Comparison of ENCODE assay signal across 21 cellular contexts in genomic region chr10:121771957-121772356, GRCh38.
DNase-seq lines count a peak whose midpoint lies in the region; ATAC-seq and TF ChIP-seq lines count a peak whose summit lies in the region.
"Had no signal": no experiment of that assay in that cellular context is flagged by ENCODE, and none has a peak within 500 bp of the region (broad histone marks: within the 10 kb centered on the region; RNA-seq: fewer than 3 reads in every experiment).

No MANE protein-coding gene starts in this region.

- POLR2A ChIA-PET in BJ (lab: Charles Lee) (no interaction called here), OCI-LY7 (lab: Charles Lee) (interaction anchor here (0.7 kb wide), 1 partner anchor 13 kb away, joined by 3 read pairs; no protein-coding TSS in a partner anchor)

- no peaks in the 10 kb centered on the region for H4K20me1 ChIP-seq in OCI-LY7 (ENCODE audit: insufficient read depth, low read length)

- peak; percentile 46 for DNase-seq in BJ (ENCODE audit: low read depth)
- peak; percentile 18 for DNase-seq in M059J (ENCODE audit: low read depth)
- DNase-seq in fibroblast of the aortic adventitia (ENCODE audit: low read depth): peak; percentile 47
- peak; percentile 22 for DNase-seq in myocyte (ENCODE audit: low read depth)
- no peak for DNase-seq in OCI-LY7 (ENCODE audit: low spot score)
- DNase-seq in body of pancreas: no peak
- DNase-seq: activated CD8-positive, alpha-beta memory T cell treated with anti-CD3 and anti-CD28 coated beads for 24 hours; DMS79 treated with DMSO at 0.1 percent for 48 hours; gastrocnemius medialis; KG1; NCI-H187 treated with DMSO at 0.1 percent for 48 hours; nephron progenitor cell; spleen; stimulated activated CD4-positive, alpha-beta T cell treated with anti-CD3 and anti-CD28 coated beads, Interleukin-4, amount 100 ng/mL, for 24 hours; T1000 had no signal

- H3K36me3 ChIP-seq in BJ (ENCODE audit: control insufficient read depth, insufficient read depth, low read length) (no peaks in the 10 kb centered on the region), OCI-LY7 (ENCODE audit: insufficient read depth, low read length) (no peaks in the 10 kb centered on the region), body of pancreas (replicated peaks in 1 of 2; ENCODE audit: insufficient read depth in 1 of 2, low read depth in 2 of 2) (no peaks in the 10 kb centered on the region)
- H3K36me3 ChIP-seq: gastrocnemius medialis had no signal

- intact Hi-C loops in OCI-LY7 (cut with micrococcal nuclease; ENCODE audit: unreplicated experiment): no loop called here
- intact Hi-C loops in body of pancreas (cut with DNase I): no loop called here

- H2AFZ ChIP-seq in OCI-LY7 (ENCODE audit: low read length): no peak overlapping the region

- H3K4me3 ChIP-seq in BJ (ENCODE audit: low read depth, low read length): no peak overlapping the region
- H3K4me3 ChIP-seq in fibroblast of the aortic adventitia (ENCODE audit: low read depth, low read length): no peak overlapping the region
- H3K4me3 ChIP-seq in OCI-LY7 (ENCODE audit: low read depth, low read length, poor library complexity, severe bottlenecking): no peak overlapping the region
- H3K4me3 ChIP-seq in body of pancreas: no peak overlapping the region
- H3K4me3 ChIP-seq: gastrocnemius medialis, spleen, tibial nerve had no signal

- H3K4me2 ChIP-seq in OCI-LY7 (ENCODE audit: low read length): no peak overlapping the region

- TF ChIP-seq CTCF in BJ (IDR thresholded peaks at IDR 0.05; ENCODE audit: insufficient read depth, low read depth, low read length) (no peak), fibroblast of the aortic adventitia (IDR thresholded peaks at IDR 0.05; ENCODE audit: insufficient read depth, low read length) (no peak), OCI-LY7 (conservative IDR thresholded peaks at IDR 0.05; ENCODE audit: low read length) (no peak), body of pancreas (IDR thresholded peaks at IDR 0.05) (no peak)

- ATAC-seq in GM21825 (IDR thresholded peaks at IDR 0.05; ENCODE audit: unreplicated experiment) (no peak), HG03460 (IDR thresholded peaks at IDR 0.05; ENCODE audit: unreplicated experiment) (no peak), body of pancreas (no peak)
- ATAC-seq: activated CD4-positive, CD25-positive, alpha-beta regulatory T cell treated with anti-CD3 and anti-CD28 coated beads, Interleukin-2, amount 50 U/mL, for 24 hours; activated naive CD4-positive, alpha-beta T cell treated with anti-CD3 and anti-CD28 coated beads, Interleukin-2, amount 50 U/mL, for 72 hours; gastrocnemius medialis; Panc1 had no signal

- H3K79me2 ChIP-seq in OCI-LY7 (ENCODE audit: insufficient read depth, low read depth, low read length): no peaks in the 10 kb centered on the region

- CTCF ChIA-PET in BJ (lab: Yijun Ruan, JAX): interaction anchor here (1.4 kb wide), 1 partner anchor 11 kb away, joined by 9 read pairs; no protein-coding TSS in a partner anchor
- CTCF ChIA-PET in OCI-LY7 (lab: Charles Lee; ENCODE audit: unreplicated experiment): no interaction called here

- WGBS in body of pancreas, 2 donors: 73 to 74% methylated on average over 5 of the region's 5 CpGs

- H3K9me3 ChIP-seq in OCI-LY7 (ENCODE audit: low read length) (peaks cover 12% of the 10 kb centered on the region), body of pancreas (no peaks in the 10 kb centered on the region)
- H3K9me3 ChIP-seq: gastrocnemius medialis had no signal

- no TSS peak for BruUV-seq in OCI-LY7 (replicated peaks; lab: Mats Ljungman, UMichigan)

- TF ChIP-seq POLR2A in body of pancreas (IDR thresholded peaks at IDR 0.05): no peak

- no peaks in the 10 kb centered on the region for H3K4me1 ChIP-seq in OCI-LY7 (ENCODE audit: insufficient read depth, low read length, poor library complexity, severe bottlenecking)
- H3K4me1 ChIP-seq in body of pancreas: no peaks in the 10 kb centered on the region
- H3K4me1 ChIP-seq: spleen, tibial nerve had no signal

- H3K27me3 ChIP-seq in BJ (ENCODE audit: control insufficient read depth, insufficient read depth, low read length) (no peaks in the 10 kb centered on the region), body of pancreas (no peaks in the 10 kb centered on the region)
- H3K27me3 ChIP-seq: gastrocnemius medialis, spleen, tibial nerve had no signal

- H3K9me2 ChIP-seq in OCI-LY7 (ENCODE audit: insufficient read depth, low read length): no peaks in the 10 kb centered on the region

- no peak overlapping the region for H3K27ac ChIP-seq in OCI-LY7 (ENCODE audit: low read depth, low read length, poor library complexity, severe bottlenecking)
- no peak overlapping the region for H3K27ac ChIP-seq in body of pancreas
- H3K27ac ChIP-seq: gastrocnemius medialis, spleen, tibial nerve had no signal

Comparison
In these comparisons a context has a peak if more than half of its experiments do, and no peak if none do; other contexts are left out.
1. DNase-seq: peak in BJ (single experiment), M059J (single experiment), fibroblast of the aortic adventitia (single experiment) and myocyte (single experiment); none in OCI-LY7 (single experiment) and body of pancreas (0 of 4).